Comparison of ENCODE assay signal across 22 cellular contexts in genomic region chr18:46352520-46353250, GRCh38.
"Had no signal": no experiment of that assay in that cellular context is flagged by ENCODE, and none has a peak within 500 bp of the region (broad histone marks: within the 10 kb centered on the region; RNA-seq: fewer than 3 reads in every experiment).

No MANE protein-coding gene starts in this region.

- H3K27me3 Mint-ChIP-seq: activated CD4-positive, alpha-beta memory T cell treated with anti-CD3 and anti-CD28 coated beads, Interleukin-2, amount 10 ng/mL, durations not matched to agents 7 days and 5 days; activated CD4-positive, alpha-beta T cell treated with anti-CD3 and anti-CD28 coated beads, Interleukin-2, amount 10 ng/mL, durations not matched to agents 7 days and 5 days; activated naive CD8-positive, alpha-beta T cell treated with anti-CD3 and anti-CD28 coated beads, Interleukin-2, amount 10 ng/mL, durations not matched to agents 7 days and 5 days; naive thymus-derived CD8-positive, alpha-beta T cell had no signal

- H3K9me3 Mint-ChIP-seq: activated CD4-positive, alpha-beta memory T cell treated with anti-CD3 and anti-CD28 coated beads, Interleukin-2, amount 10 ng/mL, durations not matched to agents 7 days and 5 days; activated CD4-positive, alpha-beta T cell treated with anti-CD3 and anti-CD28 coated beads, Interleukin-2, amount 10 ng/mL, durations not matched to agents 7 days and 5 days; activated naive CD8-positive, alpha-beta T cell treated with anti-CD3 and anti-CD28 coated beads, Interleukin-2, amount 10 ng/mL, durations not matched to agents 7 days and 5 days; naive thymus-derived CD8-positive, alpha-beta T cell had no signal

- H3K4me3 Mint-ChIP-seq: activated CD4-positive, alpha-beta memory T cell treated with anti-CD3 and anti-CD28 coated beads, Interleukin-2, amount 10 ng/mL, durations not matched to agents 7 days and 5 days; activated CD4-positive, alpha-beta T cell treated with anti-CD3 and anti-CD28 coated beads, Interleukin-2, amount 10 ng/mL, durations not matched to agents 7 days and 5 days; activated CD8-positive, alpha-beta memory T cell treated with anti-CD3 and anti-CD28 coated beads, Interleukin-2, amount 10 ng/mL, durations not matched to agents 7 days and 5 days; activated naive CD8-positive, alpha-beta T cell treated with anti-CD3 and anti-CD28 coated beads, Interleukin-2, amount 10 ng/mL, durations not matched to agents 7 days and 5 days; naive thymus-derived CD8-positive, alpha-beta T cell had no signal

- DNase-seq: activated CD4-positive, alpha-beta memory T cell treated with anti-CD3 and anti-CD28 coated beads, Interleukin-2, amount 10 ng/mL, durations not matched to agents 7 days and 5 days; activated CD4-positive, alpha-beta T cell treated with anti-CD3 and anti-CD28 coated beads, Interleukin-2, amount 10 ng/mL, durations not matched to agents 7 days and 5 days; activated CD8-positive, alpha-beta memory T cell treated with anti-CD3 and anti-CD28 coated beads, Interleukin-2, amount 10 ng/mL, durations not matched to agents 7 days and 5 days; activated naive CD4-positive, alpha-beta T cell; activated naive CD8-positive, alpha-beta T cell treated with anti-CD3 and anti-CD28 coated beads, Interleukin-2, amount 10 ng/mL, durations not matched to agents 7 days and 5 days; activated T-cell treated with anti-CD3 and anti-CD28 coated beads, Interleukin-2, amount 50 U/mL, for 48 hours; amniotic stem cell; brain microvascular endothelial cell; foreskin fibroblast; heart left ventricle; kidney glomerular epithelial cell; left lung; lower lobe of right lung; mesenchymal stem cell; naive thymus-derived CD8-positive, alpha-beta T cell; right cardiac atrium; stimulated activated CD4-positive, alpha-beta T cell treated with anti-CD3 and anti-CD28 coated beads, Interleukin-2, amount 100 ng/mL, for 48 hours; stimulated activated naive CD4-positive, alpha-beta T cell treated with Interleukin-2 at 50 U/mL for 16 hours; testis; transverse colon had no signal

- ATAC-seq: activated CD4-positive, CD25-positive, alpha-beta regulatory T cell treated with anti-CD3 and anti-CD28 coated beads, Interleukin-2, amount 50 U/mL, for 24 hours; activated CD8-positive, alpha-beta memory T cell treated with anti-CD3 and anti-CD28 coated beads, Interleukin-2, amount 10 ng/mL, durations not matched to agents 7 days and 5 days; esophagus mucosa; heart left ventricle; left lung; lower lobe of right lung; naive thymus-derived CD8-positive, alpha-beta T cell; right cardiac atrium had no signal

- H3K27ac Mint-ChIP-seq: activated CD4-positive, alpha-beta memory T cell treated with anti-CD3 and anti-CD28 coated beads, Interleukin-2, amount 10 ng/mL, durations not matched to agents 7 days and 5 days; activated CD4-positive, alpha-beta T cell treated with anti-CD3 and anti-CD28 coated beads, Interleukin-2, amount 10 ng/mL, durations not matched to agents 7 days and 5 days; activated CD8-positive, alpha-beta memory T cell treated with anti-CD3 and anti-CD28 coated beads, Interleukin-2, amount 10 ng/mL, durations not matched to agents 7 days and 5 days; activated naive CD8-positive, alpha-beta T cell treated with anti-CD3 and anti-CD28 coated beads, Interleukin-2, amount 10 ng/mL, durations not matched to agents 7 days and 5 days; naive thymus-derived CD8-positive, alpha-beta T cell had no signal

- H3K36me3 Mint-ChIP-seq: activated CD8-positive, alpha-beta memory T cell treated with anti-CD3 and anti-CD28 coated beads, Interleukin-2, amount 10 ng/mL, durations not matched to agents 7 days and 5 days; activated naive CD8-positive, alpha-beta T cell treated with anti-CD3 and anti-CD28 coated beads, Interleukin-2, amount 10 ng/mL, durations not matched to agents 7 days and 5 days; naive thymus-derived CD8-positive, alpha-beta T cell had no signal
